21 cellular contexts compared by ENCODE assay signal in genomic region chr6:131756039-131756438, GRCh38. TPM values are rescaled to one million over a fixed set of nuclear protein-coding genes. Genes with fewer than 3 reads are reported as not detected.
"Had no signal": no experiment of that assay in that cellular context is flagged by ENCODE, and none has a peak within 500 bp of the region (broad histone marks: within the 10 kb centered on the region; RNA-seq: fewer than 3 reads in every experiment).

No MANE protein-coding gene starts in this region.

- H3K4me3 Mint-ChIP-seq: activated CD4-positive, alpha-beta T cell treated with anti-CD3 and anti-CD28 coated beads, Interleukin-2, amount 10 ng/mL, durations not matched to agents 7 days and 5 days; activated naive CD8-positive, alpha-beta T cell; naive thymus-derived CD4-positive, alpha-beta T cell; T-helper 2 cell treated with Interferon-gamma antibody and Interleukin-4, amounts not matched to agents 5 μg/mL and 100 μg/mL, for 36 hours had no signal

- H3K4me1 ChIP-seq: uterus had no signal

- H3K4me1 Mint-ChIP-seq: activated CD4-positive, alpha-beta T cell treated with anti-CD3 and anti-CD28 coated beads, Interleukin-2, amount 10 ng/mL, durations not matched to agents 7 days and 5 days; naive thymus-derived CD4-positive, alpha-beta T cell had no signal

- H3K4me3 ChIP-seq: heart left ventricle, lung, mucosa of descending colon, tibial artery, uterus had no signal

- H3K9me3 ChIP-seq: heart left ventricle, mucosa of descending colon, tibial artery, uterus had no signal

- ATAC-seq: heart left ventricle; left colon; mucosa of descending colon; naive thymus-derived CD4-positive, alpha-beta T cell had no signal

- H3K36me3 Mint-ChIP-seq: activated naive CD8-positive, alpha-beta T cell; naive thymus-derived CD4-positive, alpha-beta T cell had no signal

- H3K27me3 ChIP-seq: tibial artery, uterus had no signal

- DNase-seq: activated CD4-positive, alpha-beta T cell treated with anti-CD3 and anti-CD28 coated beads, Interleukin-2, amount 10 ng/mL, durations not matched to agents 7 days and 5 days; activated gamma-delta T cell treated with Interleukin-2 at 50 U/mL for 16 hours; amygdala; cortex of kidney; effector CD4-positive, alpha-beta T cell; heart left ventricle; left colon; mucosa of descending colon; naive thymus-derived CD4-positive, alpha-beta T cell; stimulated activated CD4-positive, alpha-beta T cell treated with anti-CD3 and anti-CD28 coated beads, Interleukin-15, amount 100 ng/mL, for 24 hours; stimulated activated CD4-positive, alpha-beta T cell treated with anti-CD3 and anti-CD28 coated beads, Interleukin-4, amount 100 ng/mL, for 1 hour; stimulated activated naive CD4-positive, alpha-beta T cell; tibial artery; uterus had no signal

- H3K27ac Mint-ChIP-seq: activated CD4-positive, alpha-beta T cell treated with anti-CD3 and anti-CD28 coated beads, Interleukin-2, amount 10 ng/mL, durations not matched to agents 7 days and 5 days; activated naive CD8-positive, alpha-beta T cell; naive thymus-derived CD4-positive, alpha-beta T cell; T-helper 2 cell treated with Interferon-gamma antibody and Interleukin-4, amounts not matched to agents 5 μg/mL and 100 μg/mL, for 36 hours had no signal

- H3K27ac ChIP-seq: tibial artery, uterus had no signal

- H3K9me3 Mint-ChIP-seq: activated CD4-positive, alpha-beta T cell treated with anti-CD3 and anti-CD28 coated beads, Interleukin-2, amount 10 ng/mL, durations not matched to agents 7 days and 5 days; naive thymus-derived CD4-positive, alpha-beta T cell; T-helper 2 cell treated with Interferon-gamma antibody and Interleukin-4, amounts not matched to agents 5 μg/mL and 100 μg/mL, for 36 hours had no signal

- H3K36me3 ChIP-seq: heart left ventricle, tibial artery, uterus had no signal

RNA-seq across cellular contexts. Expression of gene CTAGE9, which starts 45.2 kb away (rescaled TPM):
- total RNA-seq: activated CD4-positive, alpha-beta T cell treated with anti-CD3 and anti-CD28 coated beads, Interleukin-2, amount 10 ng/mL, durations not matched to agents 7 days and 5 days; frontal cortex; heart left ventricle; left colon; lung; mucosa of descending colon; naive thymus-derived CD4-positive, alpha-beta T cell; renal cortical epithelial cell; skeletal muscle tissue; subcutaneous adipose tissue; uterus had no signal
- polyA plus RNA-seq: heart left ventricle; lung; naive thymus-derived CD4-positive, alpha-beta T cell had no signal

RNA-seq across cellular contexts. Expression of gene ENPP1, which starts 51.8 kb away (rescaled TPM):
- polyA plus RNA-seq: naive thymus-derived CD4-positive, alpha-beta T cell had no signal

RNA-seq across cellular contexts. Expression of gene OR2A4, which starts 54.8 kb away (rescaled TPM):
- total RNA-seq: activated CD4-positive, alpha-beta T cell treated with anti-CD3 and anti-CD28 coated beads, Interleukin-2, amount 10 ng/mL, durations not matched to agents 7 days and 5 days; frontal cortex; heart left ventricle; lung; mucosa of descending colon; naive thymus-derived CD4-positive, alpha-beta T cell; renal cortical epithelial cell; uterus had no signal
- polyA plus RNA-seq: heart left ventricle; lung; naive thymus-derived CD4-positive, alpha-beta T cell had no signal
